In genomic region chr16:71498031-71498430, GRCh38 we compare ENCODE assay signal across 38 cellular contexts. TPM values are rescaled to one million over a fixed set of nuclear protein-coding genes. Genes with fewer than 3 reads are reported as not detected.
"Had no signal": no experiment of that assay in that cellular context is flagged by ENCODE, and none has a peak within 500 bp of the region (broad histone marks: within the 10 kb centered on the region; RNA-seq: fewer than 3 reads in every experiment).

No MANE protein-coding gene starts in this region.

- DNase-seq: Karpas-422, Kasumi-1, KG1, MG63, MM.1S, MV-4-11, NCI-H1048, NCI-H1092, NCI-H1092 treated with DMSO at 0.1 percent for 48 hours, NCI-H1105, NCI-H1105 treated with DMSO at 0.1 percent for 48 hours, NCI-H1417, NCI-H1417 treated with DMSO at 0.1 percent for 48 hours, NCI-H1436, NCI-H1436 treated with DMSO at 0.1 percent for 48 hours, NCI-H146, NCI-H1694, NCI-H1694 treated with DMSO at 0.1 percent for 48 hours, NCI-H187, NCI-H187 treated with DMSO at 0.1 percent for 48 hours, NCI-H1930, NCI-H2029, NCI-H2029 treated with DMSO at 0.1 percent for 48 hours, NCI-H2081, NCI-H2107, NCI-H2171, NCI-H2171 treated with DMSO at 0.1 percent for 48 hours, NCI-H2227 treated with DMSO at 0.1 percent for 48 hours, NCI-H226, NCI-H345, NCI-H446, NCI-H446 treated with DMSO at 0.1 percent for 48 hours, NCI-H510A had no signal

- H3K4me2 ChIP-seq: KMS-11 had no signal

- H3K9me3 ChIP-seq: MG63 had no signal

- H3K9ac ChIP-seq: KMS-11 had no signal

- H3K36me3 ChIP-seq: MG63 had no signal

- H3K4me3 ChIP-seq: MG63 had no signal

- H3K27me3 ChIP-seq: MG63 had no signal

- H3K27ac ChIP-seq: KMS-11 had no signal

RNA-seq across cellular contexts. Expression of gene CHST4, which starts 28.2 kb away (rescaled TPM):
- total RNA-seq: NCI-H460 had no signal

RNA-seq across cellular contexts. Expression of gene TLE7, which starts 56.2 kb away (rescaled TPM):
- total RNA-seq: LHCN-M2, M059J, MCF 10A, NCI-H460 had no signal
